ENCODE assay signal across 1 cellular context in the genomic region with DNA sequence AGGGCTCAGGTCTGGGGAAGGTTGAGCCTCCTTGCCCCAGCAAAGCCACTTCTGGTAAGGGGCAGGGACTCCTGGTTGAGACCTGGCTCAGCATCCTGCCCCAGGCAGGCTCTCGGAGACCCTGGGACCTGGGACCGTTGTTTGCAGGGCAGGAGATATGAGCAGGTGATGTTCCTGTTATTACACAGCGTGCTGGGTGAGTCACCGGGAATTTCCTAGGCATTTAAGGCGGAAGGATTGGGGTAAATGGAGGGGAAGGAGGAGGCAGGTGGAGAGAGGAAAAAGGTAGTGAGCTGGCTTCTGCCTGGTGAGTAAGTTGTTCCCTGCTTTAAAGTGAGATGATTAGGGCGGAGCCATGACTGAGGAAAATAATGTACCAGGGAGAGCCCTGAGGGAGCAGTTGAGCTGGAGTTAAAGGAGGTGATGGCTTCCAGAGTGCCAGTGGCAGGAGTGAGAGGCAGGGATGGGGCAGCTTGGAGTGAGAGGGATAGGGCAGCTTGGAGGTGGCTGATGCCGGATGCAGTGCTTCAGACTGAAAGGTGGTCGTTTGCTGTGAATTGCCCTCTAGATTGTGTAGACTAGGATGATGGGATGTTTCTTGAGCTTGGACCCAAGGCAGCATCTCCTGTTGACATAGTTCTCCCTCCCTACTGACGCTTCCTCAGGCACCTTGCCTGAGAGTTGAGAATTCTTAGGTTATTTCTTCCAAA.
TF ChIP-seq lines count a peak whose summit lies in the region.

No MANE protein-coding gene starts in this region.

TF ChIP-seq in GM12878, 131 proteins besides CTCF, POLR2A, EP300 and RAD21 (continued from another document):
- no peak for TF ChIP-seq YBX1 (IDR thresholded peaks at IDR 0.05)
- no peak for TF ChIP-seq MLLT1 (IDR thresholded peaks at IDR 0.05)
- TF ChIP-seq TCF3 (IDR thresholded peaks at IDR 0.05; ENCODE audit: borderline replicate concordance, insufficient read depth, low read depth, low read length): peak; percentile 75
- TF ChIP-seq MTA2 (IDR thresholded peaks at IDR 0.05; ENCODE audit: low read depth): no peak
- no peak for TF ChIP-seq ZBED1 (IDR thresholded peaks at IDR 0.05; ENCODE audit: borderline replicate concordance)
- TF ChIP-seq ETV6 (conservative IDR thresholded peaks at IDR 0.05 in 1 of 2, IDR thresholded peaks at IDR 0.05 in 1 of 2; ENCODE audit: borderline replicate concordance in 1 of 2, low read depth in 1 of 2): peak in 1 of 2 experiments; percentile 46; a peak in 1 of 4 replicates
- 0 out of 2 replicates have a peak, but pooled peaks have one; percentile 17 for TF ChIP-seq POLR2AphosphoS5 (IDR thresholded peaks at IDR 0.05; ENCODE audit: low read length)
- no peak for TF ChIP-seq JUND (IDR thresholded peaks at IDR 0.05; ENCODE audit: low read depth, low read length)
- TF ChIP-seq CEBPB (IDR thresholded peaks at IDR 0.05; ENCODE audit: borderline replicate concordance in 1 of 2, low read depth in 2 of 2, low read length in 2 of 2): no peak
- no peak for TF ChIP-seq CHD1 (IDR thresholded peaks at IDR 0.05; ENCODE audit: low read depth, low read length)
- TF ChIP-seq KLF5 (IDR thresholded peaks at IDR 0.05; ENCODE audit: partially characterized antibody): no peak
- no peak for TF ChIP-seq BHLHE40 (IDR thresholded peaks at IDR 0.05; ENCODE audit: borderline replicate concordance in 1 of 2, low read depth in 2 of 2, low read length in 1 of 2)
- peak; percentile 60; the same call in 1 of the 2 replicates for TF ChIP-seq FOXM1 (IDR thresholded peaks at IDR 0.05; ENCODE audit: low read depth, low read length)
- TF ChIP-seq, protein P1, sequence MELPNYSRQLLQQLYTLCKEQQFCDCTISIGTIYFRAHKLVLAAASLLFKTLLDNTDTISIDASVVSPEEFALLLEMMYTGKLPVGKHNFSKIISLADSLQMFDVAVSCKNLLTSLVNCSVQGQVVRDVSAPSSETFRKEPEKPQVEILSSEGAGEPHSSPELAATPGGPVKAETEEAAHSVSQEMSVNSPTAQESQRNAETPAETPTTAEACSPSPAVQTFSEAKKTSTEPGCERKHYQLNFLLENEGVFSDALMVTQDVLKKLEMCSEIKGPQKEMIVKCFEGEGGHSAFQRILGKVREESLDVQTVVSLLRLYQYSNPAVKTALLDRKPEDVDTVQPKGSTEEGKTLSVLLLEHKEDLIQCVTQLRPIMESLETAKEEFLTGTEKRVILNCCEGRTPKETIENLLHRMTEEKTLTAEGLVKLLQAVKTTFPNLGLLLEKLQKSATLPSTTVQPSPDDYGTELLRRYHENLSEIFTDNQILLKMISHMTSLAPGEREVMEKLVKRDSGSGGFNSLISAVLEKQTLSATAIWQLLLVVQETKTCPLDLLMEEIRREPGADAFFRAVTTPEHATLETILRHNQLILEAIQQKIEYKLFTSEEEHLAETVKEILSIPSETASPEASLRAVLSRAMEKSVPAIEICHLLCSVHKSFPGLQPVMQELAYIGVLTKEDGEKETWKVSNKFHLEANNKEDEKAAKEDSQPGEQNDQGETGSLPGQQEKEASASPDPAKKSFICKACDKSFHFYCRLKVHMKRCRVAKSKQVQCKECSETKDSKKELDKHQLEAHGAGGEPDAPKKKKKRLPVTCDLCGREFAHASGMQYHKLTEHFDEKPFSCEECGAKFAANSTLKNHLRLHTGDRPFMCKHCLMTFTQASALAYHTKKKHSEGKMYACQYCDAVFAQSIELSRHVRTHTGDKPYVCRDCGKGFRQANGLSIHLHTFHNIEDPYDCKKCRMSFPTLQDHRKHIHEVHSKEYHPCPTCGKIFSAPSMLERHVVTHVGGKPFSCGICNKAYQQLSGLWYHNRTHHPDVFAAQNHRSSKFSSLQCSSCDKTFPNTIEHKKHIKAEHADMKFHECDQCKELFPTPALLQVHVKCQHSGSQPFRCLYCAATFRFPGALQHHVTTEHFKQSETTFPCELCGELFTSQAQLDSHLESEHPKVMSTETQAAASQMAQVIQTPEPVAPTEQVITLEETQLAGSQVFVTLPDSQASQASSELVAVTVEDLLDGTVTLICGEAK (IDR thresholded peaks at IDR 0.05; ENCODE audit: borderline replicate concordance): no peak
- TF ChIP-seq STAT3 (IDR thresholded peaks at IDR 0.05; ENCODE audit: low read depth, low read length): no peak
- 0 out of 2 replicates have a peak, but pooled peaks have one; percentile 63 for TF ChIP-seq NFIC (IDR thresholded peaks at IDR 0.05; ENCODE audit: low read depth, low read length)
- no peak for TF ChIP-seq SUPT20H (IDR thresholded peaks at IDR 0.05; ENCODE audit: borderline replicate concordance, control insufficient read depth, low read depth, low read length)
- no peak for TF ChIP-seq SREBF1 (IDR thresholded peaks at IDR 0.05; ENCODE audit: low read length)
- peak; percentile 35; the same call in 1 of the 2 replicates for TF ChIP-seq CREM (IDR thresholded peaks at IDR 0.05; ENCODE audit: low read depth)
- TF ChIP-seq HDAC6 (IDR thresholded peaks at IDR 0.05; ENCODE audit: unreplicated experiment): no peak
- no peak for TF ChIP-seq RCOR1 (conservative IDR thresholded peaks at IDR 0.05; ENCODE audit: low read depth, low read length)
- no peak for TF ChIP-seq E2F8 (IDR thresholded peaks at IDR 0.05; ENCODE audit: low read depth, partially characterized antibody)
- TF ChIP-seq CBFB (IDR thresholded peaks at IDR 0.05; ENCODE audit: low read depth): no peak
- TF ChIP-seq FOXK2 (IDR thresholded peaks at IDR 0.05): no peak
- TF ChIP-seq, protein P2, sequence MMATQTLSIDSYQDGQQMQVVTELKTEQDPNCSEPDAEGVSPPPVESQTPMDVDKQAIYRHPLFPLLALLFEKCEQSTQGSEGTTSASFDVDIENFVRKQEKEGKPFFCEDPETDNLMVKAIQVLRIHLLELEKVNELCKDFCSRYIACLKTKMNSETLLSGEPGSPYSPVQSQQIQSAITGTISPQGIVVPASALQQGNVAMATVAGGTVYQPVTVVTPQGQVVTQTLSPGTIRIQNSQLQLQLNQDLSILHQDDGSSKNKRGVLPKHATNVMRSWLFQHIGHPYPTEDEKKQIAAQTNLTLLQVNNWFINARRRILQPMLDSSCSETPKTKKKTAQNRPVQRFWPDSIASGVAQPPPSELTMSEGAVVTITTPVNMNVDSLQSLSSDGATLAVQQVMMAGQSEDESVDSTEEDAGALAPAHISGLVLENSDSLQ (IDR thresholded peaks at IDR 0.05): no peak
- TF ChIP-seq NRF1 (conservative IDR thresholded peaks at IDR 0.05; ENCODE audit: low read depth, low read length): no peak
- 0 out of 4 replicates have a peak, but pooled peaks of 1 of the 2 experiments have one; percentile 27 for TF ChIP-seq IKZF2 (IDR thresholded peaks at IDR 0.05)
- no peak for TF ChIP-seq LARP7 (IDR thresholded peaks at IDR 0.05)
- TF ChIP-seq BACH1 (IDR thresholded peaks at IDR 0.05; ENCODE audit: borderline replicate concordance): no peak
- TF ChIP-seq SPI1 (IDR thresholded peaks at IDR 0.05; ENCODE audit: borderline replicate concordance, insufficient read depth, low read depth, low read length): 0 out of 2 replicates have a peak, but pooled peaks have one; percentile 8
- TF ChIP-seq, protein P3, sequence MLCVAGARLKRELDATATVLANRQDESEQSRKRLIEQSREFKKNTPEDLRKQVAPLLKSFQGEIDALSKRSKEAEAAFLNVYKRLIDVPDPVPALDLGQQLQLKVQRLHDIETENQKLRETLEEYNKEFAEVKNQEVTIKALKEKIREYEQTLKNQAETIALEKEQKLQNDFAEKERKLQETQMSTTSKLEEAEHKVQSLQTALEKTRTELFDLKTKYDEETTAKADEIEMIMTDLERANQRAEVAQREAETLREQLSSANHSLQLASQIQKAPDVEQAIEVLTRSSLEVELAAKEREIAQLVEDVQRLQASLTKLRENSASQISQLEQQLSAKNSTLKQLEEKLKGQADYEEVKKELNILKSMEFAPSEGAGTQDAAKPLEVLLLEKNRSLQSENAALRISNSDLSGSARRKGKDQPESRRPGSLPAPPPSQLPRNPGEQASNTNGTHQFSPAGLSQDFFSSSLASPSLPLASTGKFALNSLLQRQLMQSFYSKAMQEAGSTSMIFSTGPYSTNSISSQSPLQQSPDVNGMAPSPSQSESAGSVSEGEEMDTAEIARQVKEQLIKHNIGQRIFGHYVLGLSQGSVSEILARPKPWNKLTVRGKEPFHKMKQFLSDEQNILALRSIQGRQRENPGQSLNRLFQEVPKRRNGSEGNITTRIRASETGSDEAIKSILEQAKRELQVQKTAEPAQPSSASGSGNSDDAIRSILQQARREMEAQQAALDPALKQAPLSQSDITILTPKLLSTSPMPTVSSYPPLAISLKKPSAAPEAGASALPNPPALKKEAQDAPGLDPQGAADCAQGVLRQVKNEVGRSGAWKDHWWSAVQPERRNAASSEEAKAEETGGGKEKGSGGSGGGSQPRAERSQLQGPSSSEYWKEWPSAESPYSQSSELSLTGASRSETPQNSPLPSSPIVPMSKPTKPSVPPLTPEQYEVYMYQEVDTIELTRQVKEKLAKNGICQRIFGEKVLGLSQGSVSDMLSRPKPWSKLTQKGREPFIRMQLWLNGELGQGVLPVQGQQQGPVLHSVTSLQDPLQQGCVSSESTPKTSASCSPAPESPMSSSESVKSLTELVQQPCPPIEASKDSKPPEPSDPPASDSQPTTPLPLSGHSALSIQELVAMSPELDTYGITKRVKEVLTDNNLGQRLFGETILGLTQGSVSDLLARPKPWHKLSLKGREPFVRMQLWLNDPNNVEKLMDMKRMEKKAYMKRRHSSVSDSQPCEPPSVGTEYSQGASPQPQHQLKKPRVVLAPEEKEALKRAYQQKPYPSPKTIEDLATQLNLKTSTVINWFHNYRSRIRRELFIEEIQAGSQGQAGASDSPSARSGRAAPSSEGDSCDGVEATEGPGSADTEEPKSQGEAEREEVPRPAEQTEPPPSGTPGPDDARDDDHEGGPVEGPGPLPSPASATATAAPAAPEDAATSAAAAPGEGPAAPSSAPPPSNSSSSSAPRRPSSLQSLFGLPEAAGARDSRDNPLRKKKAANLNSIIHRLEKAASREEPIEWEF (IDR thresholded peaks at IDR 0.05; ENCODE audit: insufficient replicate concordance, low read depth, low read length): no peak
- peak; percentile 14; the same call in 1 of the 2 replicates for TF ChIP-seq CREB1 (IDR thresholded peaks at IDR 0.05; ENCODE audit: low read depth)
